3 cellular contexts compared by ENCODE assay signal in genomic region chr11:21104641-21105040, GRCh38.
"Had no signal": no experiment of that assay in that cellular context is flagged by ENCODE, and none has a peak within 500 bp of the region (broad histone marks: within the 10 kb centered on the region; RNA-seq: fewer than 3 reads in every experiment).

No MANE protein-coding gene starts in this region.

- DNase-seq: GDM1, GF-D8 had no signal

- H3K4me3 ChIP-seq: GM12878 had no signal
